Comparison of ENCODE assay signal across 16 cellular contexts in the genomic region with DNA sequence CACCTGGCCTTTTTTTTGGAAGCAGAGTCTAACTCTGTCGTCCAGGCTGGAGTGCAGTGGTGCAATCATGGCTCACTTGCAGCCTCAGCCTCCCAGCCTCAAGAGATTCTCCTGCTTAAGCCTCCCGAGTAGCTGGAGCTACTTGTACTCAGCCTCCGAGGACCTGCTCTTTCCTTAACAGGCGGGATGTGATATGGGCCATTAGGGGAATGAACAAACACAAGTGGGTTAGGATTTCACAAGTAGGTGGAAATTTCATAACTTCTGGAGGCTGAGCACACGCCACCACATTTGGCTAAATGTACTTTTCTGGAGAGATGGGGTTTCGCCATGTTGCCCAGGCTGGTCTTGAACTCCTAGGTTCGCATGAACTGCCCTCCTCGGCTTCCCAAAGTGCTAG. TPM values are rescaled to one million over a fixed set of nuclear protein-coding genes. Genes with fewer than 3 reads are reported as not detected.
DNase-seq lines count a peak whose midpoint lies in the region; ATAC-seq and TF ChIP-seq lines count a peak whose summit lies in the region.
"Had no signal": no experiment of that assay in that cellular context is flagged by ENCODE, and none has a peak within 500 bp of the region (broad histone marks: within the 10 kb centered on the region; RNA-seq: fewer than 3 reads in every experiment).

No MANE protein-coding gene starts in this region.

- H3K36me3 ChIP-seq in mesenchymal stem cell (ENCODE audit: control insufficient read depth in 1 of 2, insufficient read depth in 2 of 2, low read depth in 1 of 2, low read length in 2 of 2) (peaks cover 0 to 21% of the 10 kb centered on the region in 2 experiments), A673 (ENCODE audit: insufficient read depth, low read length, poor library complexity, severe bottlenecking) (peaks cover 9% of the 10 kb centered on the region)
- H3K36me3 ChIP-seq: vagina had no signal

- no peak overlapping the region for H3K23ac ChIP-seq in mesenchymal stem cell (ENCODE audit: low read length in 2 of 2)

- no peak overlapping the region for H4K8ac ChIP-seq in mesenchymal stem cell (ENCODE audit: low read length)

- no peak overlapping the region for H3K14ac ChIP-seq in mesenchymal stem cell (ENCODE audit: low read length in 2 of 2)

- no peaks in the 10 kb centered on the region; the same call in 1 of the 2 replicates for H3K36me3 Mint-ChIP-seq in HFFc6 (ENCODE audit: low read depth)
- H3K36me3 Mint-ChIP-seq in activated T-helper 17 cell treated with anti-CD3 and anti-CD28 coated beads, Interleukin-2, amount 50 U/mL, for 72 hours (ENCODE audit: low read depth), result peaks cover 15% of the 10 kb centered on the region

- H3K4me3 Mint-ChIP-seq in HFFc6, result no peak overlapping the region; the same call in 1 of the 2 replicates
- no peak overlapping the region for H3K4me3 Mint-ChIP-seq in activated T-helper 17 cell treated with anti-CD3 and anti-CD28 coated beads, Interleukin-2, amount 50 U/mL, for 72 hours

- no peak overlapping the region for H2AFZ ChIP-seq in mesenchymal stem cell (ENCODE audit: low read depth, low read length)

- peak overlapping the region; percentile 48; the same call in 1 of the 2 replicates for H3K27ac Mint-ChIP-seq in HFFc6
- H3K27ac Mint-ChIP-seq in activated T-helper 17 cell treated with anti-CD3 and anti-CD28 coated beads, Interleukin-2, amount 50 U/mL, for 72 hours, result peak overlapping the region; percentile 23

- H3K4me3 ChIP-seq in mesenchymal stem cell (ENCODE audit: insufficient read depth in 1 of 2, low read depth in 1 of 2, low read length in 2 of 2) (no peak overlapping the region), A673 (ENCODE audit: low read depth, low read length, poor library complexity, severe bottlenecking) (no peak overlapping the region)
- H3K4me3 ChIP-seq: body of pancreas, vagina had no signal

- TF ChIP-seq CTCF in 22Rv1 (IDR thresholded peaks at IDR 0.05), result no peak
- TF ChIP-seq CTCF in HFFc6 (IDR thresholded peaks at IDR 0.05), result no peak
- no peak for TF ChIP-seq CTCF in A673 (conservative IDR thresholded peaks at IDR 0.05; ENCODE audit: low read depth, low read length)

- H3K4me1 Mint-ChIP-seq in HFFc6 (ENCODE audit: low read depth), result peaks cover 16% of the 10 kb centered on the region
- H3K4me1 Mint-ChIP-seq in activated T-helper 17 cell treated with anti-CD3 and anti-CD28 coated beads, Interleukin-2, amount 50 U/mL, for 72 hours, result no peaks in the 10 kb centered on the region

- H3K27me3 Mint-ChIP-seq in HFFc6 (ENCODE audit: insufficient read depth), result peaks cover 2% of the 10 kb centered on the region; the same call in 1 of the 2 replicates
- H3K27me3 Mint-ChIP-seq in activated T-helper 17 cell treated with anti-CD3 and anti-CD28 coated beads, Interleukin-2, amount 50 U/mL, for 72 hours, result no peaks in the 10 kb centered on the region

- H2BK12ac ChIP-seq in mesenchymal stem cell (ENCODE audit: low read length in 2 of 2), result no peak overlapping the region

- no peaks in the 10 kb centered on the region for H3K9me3 Mint-ChIP-seq in HFFc6
- no peaks in the 10 kb centered on the region for H3K9me3 Mint-ChIP-seq in activated T-helper 17 cell treated with anti-CD3 and anti-CD28 coated beads, Interleukin-2, amount 50 U/mL, for 72 hours

- H2AK5ac ChIP-seq in mesenchymal stem cell (ENCODE audit: low read length, severe bottlenecking), result no peak overlapping the region

- H3K18ac ChIP-seq in mesenchymal stem cell (ENCODE audit: low read depth in 1 of 2, low read length in 2 of 2), result no peak overlapping the region

- H3K4ac ChIP-seq in mesenchymal stem cell (ENCODE audit: low read depth in 1 of 2, low read length in 2 of 2), result no peak overlapping the region

- ATAC-seq in activated T-helper 17 cell treated with anti-CD3 and anti-CD28 coated beads, Interleukin-2, amount 50 U/mL, for 72 hours (replicated peaks), result no peak
- ATAC-seq: activated CD4-positive, CD25-positive, alpha-beta regulatory T cell treated with anti-CD3 and anti-CD28 coated beads, Interleukin-2, amount 50 U/mL, for 24 hours; body of pancreas had no signal

- BruUV-seq in A673 (replicated peaks; lab: Mats Ljungman, UMichigan), result no TSS peak

- H2BK5ac ChIP-seq in mesenchymal stem cell (ENCODE audit: low read depth, low read length, poor library complexity, severe bottlenecking), result no peak overlapping the region

- DNase-seq in HFFc6 (no peak), mesenchymal stem cell (peak; percentile 55), A673 (ENCODE audit: low spot score) (no peak), NCI-H2171 treated with DMSO at 0.1 percent for 48 hours (lab: John Stamatoyannopoulos, UW) (no peak), posterior cingulate gyrus (no peak)
- no peak for DNase-seq in stimulated activated CD4-positive, alpha-beta T cell treated with anti-CD3 and anti-CD28 coated beads, Interleukin-4, amount 100 ng/mL, for 4 hours
- DNase-seq: activated T-cell treated with anti-CD3 and anti-CD28 coated beads, Interleukin-2, amount 50 U/mL, for 48 hours; effector memory CD4-positive, alpha-beta T cell; EL; Karpas-422 had no signal

- H3K27me3 ChIP-seq in mesenchymal stem cell (ENCODE audit: control insufficient read depth in 1 of 2, insufficient read depth in 1 of 2, low read length in 2 of 2) (no peaks in the 10 kb centered on the region), A673 (replicated peaks; ENCODE audit: insufficient read depth, low read depth, low read length, poor library complexity) (no peaks in the 10 kb centered on the region)
- H3K27me3 ChIP-seq: body of pancreas, vagina had no signal

- H3K9me3 ChIP-seq in mesenchymal stem cell (ENCODE audit: control insufficient read depth, low read length), result no peaks in the 10 kb centered on the region
- H3K9me3 ChIP-seq in A673 (ENCODE audit: low read depth, low read length, poor library complexity, severe bottlenecking), result no peaks in the 10 kb centered on the region
- H3K9me3 ChIP-seq: body of pancreas, vagina had no signal

- H3K27ac ChIP-seq in 22Rv1 (peak overlapping the region; percentile 53; the same call in 1 of the 2 replicates), mesenchymal stem cell (ENCODE audit: low read length, poor library complexity, severe bottlenecking) (no peak overlapping the region), A673 (ENCODE audit: low read depth, low read length, poor library complexity, severe bottlenecking) (no peak overlapping the region)
- H3K27ac ChIP-seq: vagina had no signal

- CTCF ChIA-PET in A673 (lab: Charles Lee), result no interaction called here

- no peak overlapping the region for H3K4me2 ChIP-seq in mesenchymal stem cell (ENCODE audit: low read length, poor library complexity, severe bottlenecking)

- H4K91ac ChIP-seq in mesenchymal stem cell (ENCODE audit: low read length), result no peak overlapping the region

- H2BK15ac ChIP-seq in mesenchymal stem cell (ENCODE audit: low read depth, poor library complexity, severe bottlenecking), result no peak overlapping the region

- H2BK120ac ChIP-seq in mesenchymal stem cell (ENCODE audit: low read depth, low read length), result no peak overlapping the region

- intact Hi-C loops in A673 (cut with micrococcal nuclease; ENCODE audit: unreplicated experiment) (no loop called here), posterior cingulate gyrus (cut with DNase I) (no loop called here)

- POLR2A ChIA-PET in A673 (lab: Charles Lee; ENCODE audit: low non-redundant PET), result no interaction called here

- H3K79me1 ChIP-seq in mesenchymal stem cell (replicated peaks; ENCODE audit: low read length, poor library complexity, severe bottlenecking), result peaks cover 24% of the 10 kb centered on the region

- 93% methylated on average over 8 of the region's 8 CpGs for WGBS in mesenchymal stem cell

- H3K9ac ChIP-seq in mesenchymal stem cell (ENCODE audit: low read length), result no peak overlapping the region

- H3K4me1 ChIP-seq in mesenchymal stem cell (ENCODE audit: control insufficient read depth, insufficient read depth, low read depth, low read length), result peaks cover 18% of the 10 kb centered on the region
- peaks cover 4% of the 10 kb centered on the region for H3K4me1 ChIP-seq in A673 (ENCODE audit: insufficient read depth, low read length, poor library complexity, severe bottlenecking)

RNA-seq across cellular contexts. Expression of gene PAM16, which starts 4.1 kb away (rescaled TPM):
- total RNA-seq in HFFc6 (2021; fragmentation: NEBNext Ultra II Directional; extraction: Animal tissue kit (Norgen Biotek cat#: 25700)), result 10 to 100 TPM; 44.9 to 50.8 (median 46.1) TPM
- total RNA-seq in activated T-helper 17 cell treated with anti-CD3 and anti-CD28 coated beads, Interleukin-2, amount 50 U/mL, for 72 hours, result 10 to 100 TPM; 40.4 to 74.7 TPM
- polyA plus RNA-seq in mesenchymal stem cell (2013, experiment 1 of 2), result 39.3 TPM
- polyA plus RNA-seq in mesenchymal stem cell (2013, experiment 2 of 2), result 43.3 TPM
- total RNA-seq in A673 (2021), result 89.7 and 90.3 TPM in 2 replicates

RNA-seq across cellular contexts. Expression of gene VASN, which starts 24.6 kb away (rescaled TPM):
- total RNA-seq in HFFc6 (2021; fragmentation: NEBNext Ultra II Directional; extraction: Animal tissue kit (Norgen Biotek cat#: 25700)), result 100 to 1,000 TPM in 4 of 6 experiments, 10 to 100 TPM in 2; 92.0 to 131 (median 103) TPM
- total RNA-seq in activated T-helper 17 cell treated with anti-CD3 and anti-CD28 coated beads, Interleukin-2, amount 50 U/mL, for 72 hours, result under 1 TPM; 0.11 to 0.29 TPM
- 127 TPM for polyA plus RNA-seq in mesenchymal stem cell (2013, experiment 1 of 2)
- 127 TPM for polyA plus RNA-seq in mesenchymal stem cell (2013, experiment 2 of 2)
- 5.4 and 6.6 TPM in 2 replicates for total RNA-seq in A673 (2021)
- total RNA-seq: OCI-LY7 had no signal

RNA-seq across cellular contexts. Expression of gene GLIS2, which starts 31.1 kb away (rescaled TPM):
- 10 to 100 TPM; 21.9 to 26.0 (median 23.5) TPM for total RNA-seq in HFFc6 (2021; fragmentation: NEBNext Ultra II Directional; extraction: Animal tissue kit (Norgen Biotek cat#: 25700))
- 1 to 10 TPM in 1 of 2 donors, under 1 TPM in 1; 0.37 to 1.6 TPM for total RNA-seq in activated T-helper 17 cell treated with anti-CD3 and anti-CD28 coated beads, Interleukin-2, amount 50 U/mL, for 72 hours
- polyA plus RNA-seq in mesenchymal stem cell (2013, experiment 1 of 2), result 20.9 TPM
- polyA plus RNA-seq in mesenchymal stem cell (2013, experiment 2 of 2), result 19.9 TPM
- 10.6 and 15.4 TPM in 2 replicates for total RNA-seq in A673 (2021)

Comparison
In these comparisons a context has a peak if more than half of its experiments do, and no peak if none do; other contexts are left out.
1. RNA of gene VASN, which starts 24.6 kb away (total RNA-seq): 92.0 to 131 TPM in HFFc6; 5.4 to 6.6 TPM in A673 and 0.11 to 0.29 TPM in activated T-helper 17 cell treated with anti-CD3 and anti-CD28 coated beads, Interleukin-2, amount 50 U/mL, for 72 hours; every median in the first group is over 10 times any median in the second.